ENCODE assay signal across 22 cellular contexts in genomic region chr2:175205523-175205922, GRCh38. TPM values are rescaled to one million over a fixed set of nuclear protein-coding genes. Genes with fewer than 3 reads are reported as not detected.
DNase-seq lines count a peak whose midpoint lies in the region; ATAC-seq and TF ChIP-seq lines count a peak whose summit lies in the region.
"Had no signal": no experiment of that assay in that cellular context is flagged by ENCODE, and none has a peak within 500 bp of the region (broad histone marks: within the 10 kb centered on the region; RNA-seq: fewer than 3 reads in every experiment).

No MANE protein-coding gene starts in this region.

- H3K14ac ChIP-seq in IMR-90 (replicated peaks; ENCODE audit: low read depth, low read length) = no peak overlapping the region

- TF ChIP-seq CTCF in IMR-90 (conservative IDR thresholded peaks at IDR 0.05; ENCODE audit: low read depth, low read length) (no peak), mammary epithelial cell (conservative IDR thresholded peaks at IDR 0.05 in 1 of 2, IDR thresholded peaks at IDR 0.05 in 1 of 2; ENCODE audit: extremely low read depth in 1 of 2, insufficient read depth in 1 of 2, low read depth in 1 of 2, low read length in 2 of 2) (no peak), ovary (IDR thresholded peaks at IDR 0.05) (no peak)

- CTCF ChIA-PET in IMR-90 (lab: Yijun Ruan, JAX) (no interaction called here), mammary epithelial cell (lab: Charles Lee; ENCODE audit: low non-redundant PET) (interaction anchor here (0.6 kb wide), 1 partner anchor 42 kb away, joined by 4 read pairs; no protein-coding TSS in a partner anchor)

- H3K27ac Mint-ChIP-seq in activated T-cell treated with anti-CD3 and anti-CD28 coated beads, Interleukin-2, amount 50 U/mL, for 24 hours = no peak overlapping the region
- H3K27ac Mint-ChIP-seq: activated CD8-positive, alpha-beta memory T cell treated with anti-CD3 and anti-CD28 coated beads, Interleukin-2, amount 10 ng/mL, durations not matched to agents 7 days and 5 days; activated T-helper 2 cell treated with anti-CD3 and anti-CD28 coated beads, Interferon-gamma antibody, Interleukin-2, Interleukin-4, amounts not matched to agents 10 μg/mL and 5 μg/mL and 100 μg/mL, durations not matched to agents 14 hours and 24 hours and 36 hours; natural killer cell; stimulated activated naive CD8-positive, alpha-beta T cell treated with anti-CD3 and anti-CD28 coated beads, Interleukin-15, Interleukin-2, amounts not matched to agents 100 ng/mL and 50 ng/mL, for 24 hours had no signal

- dilution Hi-C loops in IMR-90 (cut with HindIII; ENCODE audit: low sequenced_read_pairs, unreplicated experiment) = no loop called here
- dilution Hi-C loops in mammary epithelial cell (cut with HindIII; ENCODE audit: low sequenced_read_pairs) = no loop called here

- H4K8ac ChIP-seq in IMR-90 (ENCODE audit: low read depth in 2 of 2, low read length in 2 of 2) = no peak overlapping the region

- H2BK5ac ChIP-seq in IMR-90 (ENCODE audit: low read depth, low read length, poor library complexity, severe bottlenecking) = no peak overlapping the region

- peaks cover 12% of the 10 kb centered on the region for H3K27me3 Mint-ChIP-seq in activated T-cell treated with anti-CD3 and anti-CD28 coated beads, Interleukin-2, amount 50 U/mL, for 24 hours

- H2BK120ac ChIP-seq in IMR-90 (ENCODE audit: low read depth, low read length) = no peak overlapping the region

- no peak overlapping the region for H3K18ac ChIP-seq in IMR-90 (ENCODE audit: low read depth, low read length)

- in situ Hi-C loops in IMR-90 (cut with MboI; ENCODE audit: low sequenced_read_pairs) = no loop called here
- in situ Hi-C loops in mammary epithelial cell (cut with MboI; ENCODE audit: low sequenced_read_pairs in 2 of 2) = no loop called here

- no peak overlapping the region for H3K56ac ChIP-seq in IMR-90 (ENCODE audit: extremely low read depth, insufficient read depth, low read length)

- H2AK9ac ChIP-seq in IMR-90 (replicated peaks; ENCODE audit: low read depth, low read length, poor library complexity) = no peak overlapping the region

- no peak overlapping the region for H2BK20ac ChIP-seq in IMR-90 (ENCODE audit: low read depth, low read length)

- H3K9me3 ChIP-seq in IMR-90 (ENCODE audit: control insufficient read depth, insufficient read depth, low read length) (no peaks in the 10 kb centered on the region), mammary epithelial cell (replicated peaks; ENCODE audit: insufficient read depth, low read length) (no peaks in the 10 kb centered on the region), ovary (no peaks in the 10 kb centered on the region)

- H3K27ac ChIP-seq in IMR-90 (ENCODE audit: insufficient read depth, low read length) = no peak overlapping the region
- no peak overlapping the region for H3K27ac ChIP-seq in mammary epithelial cell (ENCODE audit: insufficient read depth, low read depth, low read length)
- no peak overlapping the region for H3K27ac ChIP-seq in ovary
- H3K27ac ChIP-seq: C4-2B, KMS-11, skin epidermis had no signal

- no TSS peak for BruUV-seq in IMR-90 (replicated peaks; lab: Mats Ljungman, UMichigan)
- BruUV-seq in mammary epithelial cell (replicated peaks; lab: Mats Ljungman, UMichigan) = no TSS peak

- intact Hi-C loops in IMR-90 (cut with micrococcal nuclease) (no loop called here), mammary epithelial cell (cut with micrococcal nuclease) (no loop called here), ovary (cut with DNase I) (no loop called here)

- H3K4me1 ChIP-seq in IMR-90 (ENCODE audit: control insufficient read depth, insufficient read depth, low read length) (no peaks in the 10 kb centered on the region), mammary epithelial cell (ENCODE audit: insufficient read depth, low read length) (no peaks in the 10 kb centered on the region), ovary (ENCODE audit: insufficient read depth) (no peaks in the 10 kb centered on the region)

- H3K4me3 ChIP-seq in IMR-90 (ENCODE audit: insufficient read depth, low read depth, low read length) = no peak overlapping the region
- no peak overlapping the region for H3K4me3 ChIP-seq in mammary epithelial cell (replicated peaks in 1 of 3; ENCODE audit: insufficient read depth in 1 of 3, low read depth in 2 of 3, low read length in 3 of 3)
- H3K4me3 ChIP-seq in ovary = no peak overlapping the region
- H3K4me3 ChIP-seq: skin epidermis had no signal

- H3K79me2 ChIP-seq in mammary epithelial cell (ENCODE audit: insufficient read depth, low read length) = no peaks in the 10 kb centered on the region

- no peaks in the 10 kb centered on the region for H4K20me1 ChIP-seq in IMR-90 (ENCODE audit: insufficient read depth, low read length)
- no peaks in the 10 kb centered on the region for H4K20me1 ChIP-seq in mammary epithelial cell (ENCODE audit: insufficient read depth, low read length)

- no peak overlapping the region for H2AK5ac ChIP-seq in IMR-90 (ENCODE audit: low read depth, low read length)

- no peak overlapping the region for H3K4me3 Mint-ChIP-seq in activated T-cell treated with anti-CD3 and anti-CD28 coated beads, Interleukin-2, amount 50 U/mL, for 24 hours
- H3K4me3 Mint-ChIP-seq: activated CD8-positive, alpha-beta memory T cell treated with anti-CD3 and anti-CD28 coated beads, Interleukin-2, amount 10 ng/mL, durations not matched to agents 7 days and 5 days; natural killer cell; stimulated activated naive CD8-positive, alpha-beta T cell treated with anti-CD3 and anti-CD28 coated beads, Interleukin-15, Interleukin-2, amounts not matched to agents 100 ng/mL and 50 ng/mL, for 24 hours had no signal

- POLR2A ChIA-PET in IMR-90 (lab: Charles Lee; ENCODE audit: unreplicated experiment) = no interaction called here

- no peak for TF ChIP-seq RAD21 in IMR-90 (IDR thresholded peaks at IDR 0.05; ENCODE audit: low read length)

- no CpG with 5 or more reads among the region's 3 CpGs for WGBS in IMR-90 (ENCODE audit: extremely low coverage in 2 of 2, insufficient read length in 1 of 2), 2 experiments
- 75% methylated on average over 3 of the region's 3 CpGs for WGBS in mammary epithelial cell (ENCODE audit: low coverage, missing lambda C conversion rate)
- 72 to 87% (median 82%) methylated on average over 3 of the region's 3 CpGs for WGBS in ovary, 3 donors

- no peaks in the 10 kb centered on the region for H3K9me3 Mint-ChIP-seq in activated T-cell treated with anti-CD3 and anti-CD28 coated beads, Interleukin-2, amount 50 U/mL, for 24 hours
- H3K9me3 Mint-ChIP-seq: activated T-helper 2 cell treated with anti-CD3 and anti-CD28 coated beads, Interferon-gamma antibody, Interleukin-2, Interleukin-4, amounts not matched to agents 10 μg/mL and 5 μg/mL and 100 μg/mL, durations not matched to agents 14 hours and 24 hours and 36 hours; natural killer cell; stimulated activated naive CD8-positive, alpha-beta T cell treated with anti-CD3 and anti-CD28 coated beads, Interleukin-15, Interleukin-2, amounts not matched to agents 100 ng/mL and 50 ng/mL, for 24 hours had no signal

- no peaks in the 10 kb centered on the region for H3K9me1 ChIP-seq in IMR-90 (ENCODE audit: insufficient read depth, low read length)

- H3K4ac ChIP-seq in IMR-90 (ENCODE audit: low read depth, low read length) = no peak overlapping the region

- H3K4me2 ChIP-seq in IMR-90 (ENCODE audit: low read depth, low read length) (no peak overlapping the region), mammary epithelial cell (ENCODE audit: insufficient read depth, low read depth, low read length) (no peak overlapping the region)
- H3K4me2 ChIP-seq: KMS-11 had no signal

- H2BK15ac ChIP-seq in IMR-90 (ENCODE audit: low read depth, low read length) = no peak overlapping the region

- H3K4me1 Mint-ChIP-seq in activated T-cell treated with anti-CD3 and anti-CD28 coated beads, Interleukin-2, amount 50 U/mL, for 24 hours (ENCODE audit: low read depth) = peaks cover 8% of the 10 kb centered on the region

- H4K5ac ChIP-seq in IMR-90 (ENCODE audit: low read depth, low read length) = no peak overlapping the region

- no peak overlapping the region for H2AFZ ChIP-seq in IMR-90 (replicated peaks; ENCODE audit: low read length, poor library complexity)
- no peak overlapping the region for H2AFZ ChIP-seq in mammary epithelial cell (ENCODE audit: low read depth, low read length)

- no peaks in the 10 kb centered on the region for H3K36me3 Mint-ChIP-seq in activated T-cell treated with anti-CD3 and anti-CD28 coated beads, Interleukin-2, amount 50 U/mL, for 24 hours (ENCODE audit: low read depth)
- H3K36me3 Mint-ChIP-seq: activated CD8-positive, alpha-beta memory T cell treated with anti-CD3 and anti-CD28 coated beads, Interleukin-2, amount 10 ng/mL, durations not matched to agents 7 days and 5 days; natural killer cell had no signal

- no peak for TF ChIP-seq POLR2A in IMR-90 (IDR thresholded peaks at IDR 0.05; ENCODE audit: low read depth, low read length)
- no peak for TF ChIP-seq POLR2A in ovary (IDR thresholded peaks at IDR 0.05)

- no peak for TF ChIP-seq EP300 in ovary (IDR thresholded peaks at IDR 0.05)

- peak; percentile 59 for ATAC-seq in IMR-90 (ENCODE audit: low read depth)
- ATAC-seq: activated CD8-positive, alpha-beta memory T cell treated with anti-CD3 and anti-CD28 coated beads, Interleukin-2, amount 10 ng/mL, durations not matched to agents 7 days and 5 days; natural killer cell had no signal

- no peak overlapping the region for H3K23ac ChIP-seq in IMR-90 (ENCODE audit: low read depth, low read length)

- H3K36me3 ChIP-seq in IMR-90 (ENCODE audit: control insufficient read depth, insufficient read depth, low read length) = no peaks in the 10 kb centered on the region
- H3K36me3 ChIP-seq in mammary epithelial cell (ENCODE audit: insufficient read depth, low read length) = no peaks in the 10 kb centered on the region
- H3K36me3 ChIP-seq in ovary = no peaks in the 10 kb centered on the region

- H3K9ac ChIP-seq in IMR-90 (ENCODE audit: low read depth, low read length) (no peak overlapping the region), mammary epithelial cell (ENCODE audit: insufficient read depth, low read length) (no peak overlapping the region)
- H3K9ac ChIP-seq: KMS-11 had no signal

- DNase-seq in AG08396 (ENCODE audit: low spot score) (peak; percentile 6), IMR-90 (peak; percentile 41), mammary epithelial cell (peak; percentile 25), hepatic stellate cell (ENCODE audit: low spot score) (peak; percentile 8), ureter (ENCODE audit: low spot score) (no peak), ovary (no peak)
- DNase-seq in activated T-cell treated with anti-CD3 and anti-CD28 coated beads, Interleukin-2, amount 50 U/mL, for 24 hours = no peak
- no peak for DNase-seq in activated T-cell treated with anti-CD3 and anti-CD28 coated beads, Interleukin-2, amount 50 U/mL, for 1 hour
- DNase-seq: activated CD4-positive, alpha-beta T cell treated with anti-CD3 and anti-CD28 coated beads for 4 hours; activated CD8-positive, alpha-beta memory T cell treated with anti-CD3 and anti-CD28 coated beads, Interleukin-2, amount 10 ng/mL, durations not matched to agents 7 days and 5 days; cerebellar nuclear complex; effector memory CD4-positive, alpha-beta T cell; hippocampal formation; natural killer cell; NCI-H1092 treated with DMSO at 0.1 percent for 48 hours; NCI-H2081 treated with DMSO at 0.1 percent for 48 hours; stimulated activated CD4-positive, alpha-beta T cell treated with anti-CD3 and anti-CD28 coated beads, Interleukin-2, amount 100 ng/mL, for 48 hours had no signal

- H4K91ac ChIP-seq in IMR-90 (ENCODE audit: insufficient read depth, low read depth, low read length) = no peak overlapping the region

- no peaks in the 10 kb centered on the region for H3K79me1 ChIP-seq in IMR-90 (ENCODE audit: low read depth in 1 of 2, low read length in 2 of 2)

- H3K27me3 ChIP-seq in IMR-90 (ENCODE audit: control insufficient read depth, insufficient read depth, low read length) (peaks cover 4% of the 10 kb centered on the region), mammary epithelial cell (ENCODE audit: insufficient read depth, low read length) (peaks cover 2% of the 10 kb centered on the region), ovary (no peaks in the 10 kb centered on the region)

RNA-seq across cellular contexts. Expression of gene ATP5MC3, which starts 24.0 kb away (rescaled TPM):
- total RNA-seq in IMR-90 (2012; rRNA removed) (167 and 226 TPM in 2 replicates), mammary epithelial cell (100 to 1,000 TPM in 1 of 2 donors, 10 to 100 TPM in 1; 97.2 to 245 TPM), ureter (187 TPM), ovary (100 to 1,000 TPM in 6 of 7 donors, 10 to 100 TPM in 1; 59.0 to 138 (median 112) TPM)
- polyA plus RNA-seq in IMR-90 (2012; rRNA removed) (365 and 385 TPM in 2 replicates), mammary epithelial cell (544 TPM), ovary (100 to 1,000 TPM; 128 to 158 TPM)
- polyA plus RNA-seq in IMR-90 (2012; cell fraction: cytosol; rRNA removed) = 299 and 417 TPM in 2 replicates
- 94.0 and 181 TPM in 2 replicates for polyA plus RNA-seq in IMR-90 (2012; cell fraction: nucleus; rRNA removed; ENCODE audit: low replicate concordance)
- polyA minus RNA-seq in mammary epithelial cell = 209 TPM

RNA-seq across cellular contexts. Expression of gene ATF2, which starts 37.5 kb away (rescaled TPM):
- 51.1 and 60.0 TPM in 2 replicates for total RNA-seq in IMR-90 (2012; rRNA removed)
- 23.2 and 24.1 TPM in 2 replicates for polyA plus RNA-seq in IMR-90 (2012; rRNA removed)
- polyA plus RNA-seq in IMR-90 (2012; cell fraction: cytosol; rRNA removed) = 8.3 and 8.6 TPM in 2 replicates
- polyA plus RNA-seq in IMR-90 (2012; cell fraction: nucleus; rRNA removed; ENCODE audit: low replicate concordance) = 5.9 and 26.0 TPM in 2 replicates
- 10 to 100 TPM; 40.4 to 47.2 TPM for total RNA-seq in mammary epithelial cell
- 24.0 TPM for polyA plus RNA-seq in mammary epithelial cell
- 21.3 TPM for polyA minus RNA-seq in mammary epithelial cell
- total RNA-seq in ureter = 65.2 TPM
- total RNA-seq in ovary = 10 to 100 TPM; 46.6 to 69.8 (median 60.5) TPM
- polyA plus RNA-seq in ovary = 10 to 100 TPM; 21.4 to 30.5 TPM

Comparison
In these comparisons a context has a peak if more than half of its experiments do, and no peak if none do; other contexts are left out.
1. DNase-seq: peak in AG08396 (single experiment), IMR-90 (single experiment), mammary epithelial cell (single experiment) and hepatic stellate cell (single experiment); none in activated T-cell treated with anti-CD3 and anti-CD28 coated beads, Interleukin-2, amount 50 U/mL, for 24 hours (single experiment), ureter (single experiment), ovary (0 of 5) and activated T-cell treated with anti-CD3 and anti-CD28 coated beads, Interleukin-2, amount 50 U/mL, for 1 hour (single experiment).